Comparison of ENCODE assay signal across 9 cellular contexts in the genomic region with DNA sequence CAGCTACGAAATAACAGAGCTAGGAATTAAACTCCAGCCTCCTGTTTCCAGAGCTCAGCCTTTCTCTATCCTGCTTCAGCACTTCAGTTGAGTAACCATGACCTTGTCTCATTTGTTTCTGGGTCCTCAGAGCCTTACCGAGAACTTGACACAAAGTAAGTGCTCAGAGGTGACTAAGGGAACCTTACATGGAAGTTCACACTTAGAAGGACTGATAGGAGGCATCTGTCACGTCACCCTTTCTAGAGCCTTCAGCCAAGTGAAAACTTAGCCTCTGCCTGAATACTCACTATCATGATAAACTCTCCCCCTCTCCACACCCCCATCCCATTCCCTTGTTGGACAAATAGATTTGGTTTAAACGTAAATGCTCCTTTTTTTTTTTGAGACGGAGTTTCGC. TPM values are rescaled to one million over a fixed set of nuclear protein-coding genes. Genes with fewer than 3 reads are reported as not detected.
DNase-seq lines count a peak whose midpoint lies in the region; ATAC-seq and TF ChIP-seq lines count a peak whose summit lies in the region.
"Had no signal": no experiment of that assay in that cellular context is flagged by ENCODE, and none has a peak within 500 bp of the region (broad histone marks: within the 10 kb centered on the region; RNA-seq: fewer than 3 reads in every experiment).

No MANE protein-coding gene starts in this region.

- ATAC-seq in CD8-positive, alpha-beta T cell: no peak
- ATAC-seq in activated B cell treated with CpG ODN at 0.5 μM for 24 hours (ENCODE audit: low read depth) (no peak), heart right ventricle (peak in 5 of 8 donors; percentile 7 to 54 (median 20))

- DNase-seq in CD8-positive, alpha-beta T cell: no peak
- DNase-seq in activated B cell treated with CpG ODN at 0.5 μM for 24 hours (no peak), heart right ventricle (no peak), anterior cingulate cortex (lab: John Stamatoyannopoulos, UW) (no peak), NCI-H748 (lab: John Stamatoyannopoulos, UW; ENCODE audit: unreplicated experiment) (no peak)
- DNase-seq in activated naive CD4-positive, alpha-beta T cell treated with Interleukin-2 at 50 U/mL for 16 hours: no peak
- DNase-seq in activated CD8-positive, alpha-beta memory T cell treated with anti-CD3 and anti-CD28 coated beads, Interleukin-2, amount 50 U/mL, for 4 hours: no peak

- POLR2A ChIA-PET in CD8-positive, alpha-beta T cell (lab: Charles Lee): interaction anchor here (1.0 to 1.3 kb wide), 2 partner anchors 10 to 79 kb away, joined by 5 read pairs; partner anchors contain the start of gene LUZP1
- POLR2A ChIA-PET in activated B cell treated with CpG ODN at 0.5 μM for 24 hours (lab: Charles Lee): interaction anchor here (0.7 to 3.9 kb wide), 3 partner anchors 10 to 80 kb away, joined by 3 to 25 read pairs (median 4); partner anchors contain the start of gene LUZP1

- peak overlapping the region; percentile 69 for H3K4me3 Mint-ChIP-seq in CD8-positive, alpha-beta T cell
- peak overlapping the region; percentile 77 for H3K4me3 Mint-ChIP-seq in activated B cell treated with CpG ODN at 0.5 μM for 24 hours

- peak overlapping the region; percentile 98 for H3K4me2 ChIP-seq in parathyroid adenoma (ENCODE audit: low read length)

- CTCF ChIA-PET in CD8-positive, alpha-beta T cell (lab: Charles Lee): interaction anchor here (1.1 to 17.7 kb wide), 4 partner anchors 59 to 83 kb away, joined by 3 to 662 read pairs (median 4); no protein-coding TSS in a partner anchor
- CTCF ChIA-PET in activated B cell treated with CpG ODN at 0.5 μM for 24 hours (lab: Charles Lee): interaction anchor here (3.0 kb wide), 1 partner anchor 79 kb away, joined by 23 read pairs; no protein-coding TSS in a partner anchor

- peaks cover 13% of the 10 kb centered on the region for H3K4me1 Mint-ChIP-seq in CD8-positive, alpha-beta T cell (ENCODE audit: low read depth)
- H3K4me1 Mint-ChIP-seq in activated B cell treated with CpG ODN at 0.5 μM for 24 hours: peaks cover 33% of the 10 kb centered on the region

- H3K36me3 Mint-ChIP-seq in CD8-positive, alpha-beta T cell: no peaks in the 10 kb centered on the region
- H3K36me3 Mint-ChIP-seq in activated B cell treated with CpG ODN at 0.5 μM for 24 hours (ENCODE audit: low read depth): no peaks in the 10 kb centered on the region

- H3K4me3 ChIP-seq in CD8-positive, alpha-beta T cell (ENCODE audit: low read depth, low read length): no peak overlapping the region
- H3K4me3 ChIP-seq in heart right ventricle (peak overlapping the region in 8 of 10 donors; percentile 51 to 73 (median 62)), parathyroid adenoma (ENCODE audit: low read depth, low read length) (peak overlapping the region; percentile 66)

- intact Hi-C loops in CD8-positive, alpha-beta T cell (cut with DNase I, micrococcal nuclease): no loop called here
- intact Hi-C loops in activated B cell treated with CpG ODN at 0.5 μM for 24 hours (cut with micrococcal nuclease) (loop anchor here (5.0 kb wide), 1 partner anchor 164 kb away; the partner anchor contains the start of gene HNRNPR), heart right ventricle (cut with DNase I) (loop anchor here in 1 of 10 donors (2.0 kb wide), 1 partner anchor 78 kb away; no protein-coding TSS in a partner anchor)

- H3K27me3 Mint-ChIP-seq in CD8-positive, alpha-beta T cell (ENCODE audit: low read depth): peaks cover 13% of the 10 kb centered on the region
- H3K27me3 Mint-ChIP-seq in activated B cell treated with CpG ODN at 0.5 μM for 24 hours: peaks cover 4% of the 10 kb centered on the region

- H3K27ac ChIP-seq in CD8-positive, alpha-beta T cell (ENCODE audit: low read depth, low read length): no peak overlapping the region
- H3K27ac ChIP-seq in heart right ventricle (peak overlapping the region; percentile 86 to 98 (median 92)), parathyroid adenoma (peak overlapping the region; percentile 71)

- peak overlapping the region; percentile 83 for H2AFZ ChIP-seq in parathyroid adenoma

- H3K27ac Mint-ChIP-seq in CD8-positive, alpha-beta T cell: no peak overlapping the region
- peak overlapping the region; percentile 53 for H3K27ac Mint-ChIP-seq in activated B cell treated with CpG ODN at 0.5 μM for 24 hours

- peaks cover 4% of the 10 kb centered on the region for H3K4me1 ChIP-seq in CD8-positive, alpha-beta T cell (ENCODE audit: insufficient read depth, low read length)
- H3K4me1 ChIP-seq in heart right ventricle (peaks cover 0 to 38% (median 24%) of the 10 kb centered on the region in 9 donors), parathyroid adenoma (peaks cover 4% of the 10 kb centered on the region)

- WGBS in heart right ventricle, 2 donors: 66 to 67% methylated on average over 6 of the region's 6 CpGs

- H3K9me3 Mint-ChIP-seq in CD8-positive, alpha-beta T cell: no peaks in the 10 kb centered on the region
- peaks cover 2% of the 10 kb centered on the region for H3K9me3 Mint-ChIP-seq in activated B cell treated with CpG ODN at 0.5 μM for 24 hours

- no peaks in the 10 kb centered on the region for H3K36me3 ChIP-seq in CD8-positive, alpha-beta T cell (ENCODE audit: insufficient read depth, low read length)
- no peaks in the 10 kb centered on the region for H3K36me3 ChIP-seq in heart right ventricle
- H3K36me3 ChIP-seq in parathyroid adenoma (ENCODE audit: control insufficient read depth, insufficient read depth, low read length): no peaks in the 10 kb centered on the region

- H3K9ac ChIP-seq in parathyroid adenoma: no peak overlapping the region

- H3K9me3 ChIP-seq in CD8-positive, alpha-beta T cell (ENCODE audit: low read length): no peaks in the 10 kb centered on the region
- H3K9me3 ChIP-seq in heart right ventricle (no peaks in the 10 kb centered on the region), parathyroid adenoma (ENCODE audit: control insufficient read depth, low read length) (no peaks in the 10 kb centered on the region)

- no peaks in the 10 kb centered on the region for H3K27me3 ChIP-seq in CD8-positive, alpha-beta T cell (ENCODE audit: insufficient read depth, low read length)
- peaks cover 0 to 8% (median 0%) of the 10 kb centered on the region in 7 donors for H3K27me3 ChIP-seq in heart right ventricle
- no peaks in the 10 kb centered on the region for H3K27me3 ChIP-seq in parathyroid adenoma (ENCODE audit: control insufficient read depth, insufficient read depth, low read length)

- no peak for TF ChIP-seq CTCF in CD8-positive, alpha-beta T cell (IDR thresholded peaks at IDR 0.05)
- TF ChIP-seq CTCF in activated B cell treated with CpG ODN at 0.5 μM for 24 hours (IDR thresholded peaks at IDR 0.05) (no peak), heart right ventricle (IDR thresholded peaks at IDR 0.05) (no peak), parathyroid adenoma (IDR thresholded peaks at IDR 0.05) (no peak)

- no peaks in the 10 kb centered on the region for H3K79me2 ChIP-seq in parathyroid adenoma

RNA-seq across cellular contexts. Expression of gene LUZP1, which starts 9.8 kb away (rescaled TPM):
- 10 to 100 TPM; 51.0 to 52.5 TPM for total RNA-seq in CD8-positive, alpha-beta T cell
- total RNA-seq in activated B cell treated with CpG ODN at 0.5 μM for 24 hours (10.8 and 13.0 TPM in 2 replicates), heart right ventricle (10 to 100 TPM; 26.3 to 40.1 (median 32.2) TPM)
- polyA plus RNA-seq in heart right ventricle: 1 to 10 TPM; 6.4 to 7.7 TPM

RNA-seq across cellular contexts. Expression of gene HTR1D, which starts 38.9 kb away (rescaled TPM):
- total RNA-seq in CD8-positive, alpha-beta T cell: not detected
- total RNA-seq in activated B cell treated with CpG ODN at 0.5 μM for 24 hours (not detected in 2 replicates), heart right ventricle (not detected)
- polyA plus RNA-seq in heart right ventricle: under 1 TPM; 0.01 to 0.07 TPM
- total RNA-seq: mononuclear cell had no signal

Comparison
In these comparisons a context has a peak if more than half of its experiments do, and no peak if none do; other contexts are left out.
1. ATAC-seq: peak in heart right ventricle (5 of 8); none in CD8-positive, alpha-beta T cell (single experiment) and activated B cell treated with CpG ODN at 0.5 μM for 24 hours (single experiment).